Comparison of ENCODE assay signal across 11 cellular contexts in the genomic region with DNA sequence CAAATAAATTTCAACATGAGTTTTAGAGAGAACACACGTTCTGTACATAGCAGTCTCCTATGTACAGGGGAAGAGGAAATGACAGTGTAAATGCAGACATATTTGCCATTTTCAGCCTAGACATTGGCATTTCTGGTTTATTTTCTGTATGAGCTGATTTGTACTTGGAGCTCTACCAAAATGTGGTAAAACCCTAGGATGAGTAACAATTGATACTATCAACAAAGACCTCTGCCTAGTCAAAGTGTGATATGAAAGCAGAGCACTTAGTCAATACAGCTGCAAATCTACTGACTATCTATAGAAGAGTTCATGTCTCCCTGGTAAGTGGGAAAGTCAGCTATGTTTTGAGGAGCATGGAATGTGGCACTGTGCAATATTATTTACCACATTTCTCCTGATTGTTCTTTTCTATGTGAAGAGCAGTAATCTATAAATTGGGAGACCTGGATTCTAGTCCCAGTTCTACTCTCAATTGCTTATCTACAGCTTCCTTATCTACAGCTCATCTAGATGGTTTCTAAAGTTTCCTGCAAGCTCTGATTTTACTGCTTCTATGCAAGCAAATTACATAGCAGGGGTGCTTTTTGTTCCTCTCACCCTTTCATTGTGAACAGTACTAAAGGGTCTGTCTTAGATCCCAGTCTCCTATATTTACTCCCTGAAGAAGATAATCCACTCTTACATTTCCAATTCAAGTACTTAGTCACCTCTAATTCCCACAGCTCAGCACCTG.
DNase-seq lines count a peak whose midpoint lies in the region; ATAC-seq, FAIRE-seq and TF ChIP-seq lines count a peak whose summit lies in the region.
"Had no signal": no experiment of that assay in that cellular context is flagged by ENCODE, and none has a peak within 500 bp of the region (broad histone marks: within the 10 kb centered on the region; RNA-seq: fewer than 3 reads in every experiment).

No MANE protein-coding gene starts in this region.

- H3K4me1 ChIP-seq in fibroblast of lung (ENCODE audit: control insufficient read depth, extremely low read depth, insufficient read depth, low read length) (no peaks in the 10 kb centered on the region), mucosa of descending colon (ENCODE audit: low read depth) (no peaks in the 10 kb centered on the region)

- no peak overlapping the region for H3K4me2 ChIP-seq in fibroblast of lung (ENCODE audit: extremely low read depth, insufficient read depth, low read length)

- H3K4me3 ChIP-seq in fibroblast of lung (replicated peaks in 1 of 4; ENCODE audit: control extremely low read depth in 1 of 4, insufficient read depth in 1 of 4, low read depth in 3 of 4, low read length in 4 of 4) (no peak overlapping the region), mucosa of descending colon (no peak overlapping the region)

- intact Hi-C loops in mucosa of descending colon (cut with DNase I, micrococcal nuclease): no loop called here

- H3K9me3 ChIP-seq in fibroblast of lung (ENCODE audit: control insufficient read depth, insufficient read depth, low read depth, low read length): no peaks in the 10 kb centered on the region
- H3K9me3 ChIP-seq in mucosa of descending colon: no peaks in the 10 kb centered on the region

- no peaks in the 10 kb centered on the region for H3K27me3 ChIP-seq in fibroblast of lung (ENCODE audit: control insufficient read depth, insufficient read depth, low read length)

- no peaks in the 10 kb centered on the region for H4K20me1 ChIP-seq in fibroblast of lung (ENCODE audit: control insufficient read depth, extremely low read depth, insufficient read depth, low read length)

- no peak overlapping the region for H2AFZ ChIP-seq in fibroblast of lung (ENCODE audit: low read length)

- no peak for FAIRE-seq in frontal cortex (lab: Jason Lieb, UNC)
- FAIRE-seq: colon, urothelium cell line had no signal

- H3K27ac ChIP-seq in fibroblast of lung (ENCODE audit: insufficient read depth, low read length): no peak overlapping the region

- DNase-seq in fibroblast of lung (ENCODE audit: low read depth in 2 of 2) (peak; percentile 39 to 40), UCSD-AML1 (lab: John Stamatoyannopoulos, UW; ENCODE audit: unreplicated experiment) (no peak), frontal cortex (ENCODE audit: low spot score in 2 of 2) (no peak), mucosa of descending colon (no peak), H4 (ENCODE audit: low spot score) (no peak)
- DNase-seq: NCI-H2107 had no signal

- TF ChIP-seq CTCF in fibroblast of lung (conservative IDR thresholded peaks at IDR 0.05 in 1 of 2, IDR thresholded peaks at IDR 0.05 in 1 of 2; ENCODE audit: low read depth in 1 of 2, low read length in 2 of 2): no peak
- TF ChIP-seq CTCF in mucosa of descending colon (IDR thresholded peaks at IDR 0.05): no peak

- no peak overlapping the region for H3K9ac ChIP-seq in fibroblast of lung (ENCODE audit: insufficient read depth, low read length)

- ATAC-seq in GM18520 (IDR thresholded peaks at IDR 0.05; ENCODE audit: unreplicated experiment) (peak; percentile 87), GM21529 (IDR thresholded peaks at IDR 0.05; ENCODE audit: unreplicated experiment) (peak; percentile 87), HG03342 (IDR thresholded peaks at IDR 0.05; ENCODE audit: unreplicated experiment) (peak; percentile 70), mucosa of descending colon (no peak)

- H3K36me3 ChIP-seq in fibroblast of lung (ENCODE audit: control insufficient read depth, insufficient read depth, low read length) (no peaks in the 10 kb centered on the region), mucosa of descending colon (ENCODE audit: low read depth) (no peaks in the 10 kb centered on the region)

- no peaks in the 10 kb centered on the region for H3K79me2 ChIP-seq in fibroblast of lung (ENCODE audit: control insufficient read depth, insufficient read depth, low read length)

Comparison
In these comparisons a context has a peak if more than half of its experiments do, and no peak if none do; other contexts are left out.
1. DNase-seq: peak in fibroblast of lung (2 of 2); none in UCSD-AML1 (single experiment), frontal cortex (0 of 2), mucosa of descending colon (0 of 3) and H4 (single experiment).